Comparison of ENCODE assay signal across 8 cellular contexts in genomic region chr20:63895886-63896135, GRCh38. TPM values are rescaled to one million over a fixed set of nuclear protein-coding genes. Genes with fewer than 3 reads are reported as not detected.
DNase-seq lines count a peak whose midpoint lies in the region; ATAC-seq and TF ChIP-seq lines count a peak whose summit lies in the region.

No MANE protein-coding gene starts in this region.

- no peaks in the 10 kb centered on the region for H3K9me3 Mint-ChIP-seq in activated T-helper 2 cell treated with anti-CD3 and anti-CD28 coated beads, Interferon-gamma antibody, Interleukin-2, Interleukin-4, amounts not matched to agents 10 μg/mL and 5 μg/mL and 100 μg/mL, durations not matched to agents 14 hours and 24 hours and 36 hours

- H3K9ac ChIP-seq in stomach smooth muscle (ENCODE audit: low read length in 2 of 2) = peak overlapping the region; percentile 37 to 81

- H3K27ac Mint-ChIP-seq in activated T-helper 2 cell treated with anti-CD3 and anti-CD28 coated beads, Interferon-gamma antibody, Interleukin-2, Interleukin-4, amounts not matched to agents 10 μg/mL and 5 μg/mL and 100 μg/mL, durations not matched to agents 14 hours and 24 hours and 36 hours = peak overlapping the region; percentile 94

- peaks cover 23% of the 10 kb centered on the region for H3K4me1 ChIP-seq in stomach smooth muscle (ENCODE audit: control insufficient read depth, insufficient read depth, low read length)

- no peak for DNase-seq in activated T-helper 2 cell treated with anti-CD3 and anti-CD28 coated beads, Interferon-gamma antibody, Interleukin-2, Interleukin-4, amounts not matched to agents 10 μg/mL and 5 μg/mL and 100 μg/mL, durations not matched to agents 14 hours and 24 hours and 36 hours (ENCODE audit: low spot score)
- peak; percentile 37 for DNase-seq in iris pigment epithelial cell (ENCODE audit: low read depth)
- no peak for DNase-seq in stimulated activated CD8-positive, alpha-beta memory T cell treated with anti-CD3 and anti-CD28 coated beads, Interleukin-4, amount 100 ng/mL, for 48 hours

- peaks cover 36% of the 10 kb centered on the region for H3K4me1 Mint-ChIP-seq in activated T-helper 2 cell treated with anti-CD3 and anti-CD28 coated beads, Interferon-gamma antibody, Interleukin-2, Interleukin-4, amounts not matched to agents 10 μg/mL and 5 μg/mL and 100 μg/mL, durations not matched to agents 14 hours and 24 hours and 36 hours (ENCODE audit: low read depth)

- intact Hi-C loops in activated T-helper 2 cell treated with anti-CD3 and anti-CD28 coated beads, Interferon-gamma antibody, Interleukin-2, Interleukin-4, amounts not matched to agents 10 μg/mL and 5 μg/mL and 100 μg/mL, durations not matched to agents 14 hours and 24 hours and 36 hours (cut with micrococcal nuclease) = loop anchor here (1.0 to 10.0 kb wide), 3 partner anchors 31 to 139 kb away; partner anchors contain the start of genes C20orf204 and TPD52L2

- peaks cover 29% of the 10 kb centered on the region for H3K36me3 Mint-ChIP-seq in activated T-helper 2 cell treated with anti-CD3 and anti-CD28 coated beads, Interferon-gamma antibody, Interleukin-2, Interleukin-4, amounts not matched to agents 10 μg/mL and 5 μg/mL and 100 μg/mL, durations not matched to agents 14 hours and 24 hours and 36 hours (ENCODE audit: low read depth)

- no peaks in the 10 kb centered on the region for H3K27me3 Mint-ChIP-seq in activated T-helper 2 cell treated with anti-CD3 and anti-CD28 coated beads, Interferon-gamma antibody, Interleukin-2, Interleukin-4, amounts not matched to agents 10 μg/mL and 5 μg/mL and 100 μg/mL, durations not matched to agents 14 hours and 24 hours and 36 hours (ENCODE audit: low read depth)

- peaks cover 5 to 6% of the 10 kb centered on the region in 2 donors for H3K36me3 ChIP-seq in stomach smooth muscle (ENCODE audit: control insufficient read depth in 2 of 2, insufficient read depth in 2 of 2, low read length in 2 of 2)

- TF ChIP-seq CTCF in 22Rv1 (IDR thresholded peaks at IDR 0.05) = no peak

- peak overlapping the region; percentile 59 to 71 for H3K4me3 ChIP-seq in stomach smooth muscle (ENCODE audit: low read length in 2 of 2)

- peak; percentile 14 for ATAC-seq in GM21447 (IDR thresholded peaks at IDR 0.05; ENCODE audit: unreplicated experiment)
- ATAC-seq in HG03342 (IDR thresholded peaks at IDR 0.05; ENCODE audit: unreplicated experiment) = no peak
- ATAC-seq in HG03025 (IDR thresholded peaks at IDR 0.05; ENCODE audit: low FRiP score, unreplicated experiment) = no peak

- no peaks in the 10 kb centered on the region for H3K9me3 ChIP-seq in stomach smooth muscle (ENCODE audit: control insufficient read depth in 2 of 2, low read length in 2 of 2)

- peak overlapping the region; percentile 83 for H3K27ac ChIP-seq in 22Rv1
- H3K27ac ChIP-seq in stomach smooth muscle (ENCODE audit: low read length) = peak overlapping the region; percentile 31

- H3K27me3 ChIP-seq in stomach smooth muscle (ENCODE audit: control insufficient read depth in 1 of 2, insufficient read depth in 2 of 2, low read length in 2 of 2) = no peaks in the 10 kb centered on the region

- peak overlapping the region; percentile 97 for H3K4me3 Mint-ChIP-seq in activated T-helper 2 cell treated with anti-CD3 and anti-CD28 coated beads, Interferon-gamma antibody, Interleukin-2, Interleukin-4, amounts not matched to agents 10 μg/mL and 5 μg/mL and 100 μg/mL, durations not matched to agents 14 hours and 24 hours and 36 hours (ENCODE audit: low read depth)

RNA-seq across cellular contexts. Expression of gene DNAJC5, which starts 0.9 kb away (rescaled TPM):
- total RNA-seq in activated T-helper 2 cell treated with anti-CD3 and anti-CD28 coated beads, Interferon-gamma antibody, Interleukin-2, Interleukin-4, amounts not matched to agents 10 μg/mL and 5 μg/mL and 100 μg/mL, durations not matched to agents 14 hours and 24 hours and 36 hours = 38.1 and 40.0 TPM in 2 replicates

RNA-seq across cellular contexts. Expression of gene TPD52L2, which starts 30.7 kb away (rescaled TPM):
- total RNA-seq in activated T-helper 2 cell treated with anti-CD3 and anti-CD28 coated beads, Interferon-gamma antibody, Interleukin-2, Interleukin-4, amounts not matched to agents 10 μg/mL and 5 μg/mL and 100 μg/mL, durations not matched to agents 14 hours and 24 hours and 36 hours = 62.5 and 66.7 TPM in 2 replicates

RNA-seq across cellular contexts. Expression of gene ABHD16B, which starts 34.5 kb away (rescaled TPM):
- 0.16 TPM in 1 of 2 replicates, not detected in the other for total RNA-seq in activated T-helper 2 cell treated with anti-CD3 and anti-CD28 coated beads, Interferon-gamma antibody, Interleukin-2, Interleukin-4, amounts not matched to agents 10 μg/mL and 5 μg/mL and 100 μg/mL, durations not matched to agents 14 hours and 24 hours and 36 hours
